In the genomic region with DNA sequence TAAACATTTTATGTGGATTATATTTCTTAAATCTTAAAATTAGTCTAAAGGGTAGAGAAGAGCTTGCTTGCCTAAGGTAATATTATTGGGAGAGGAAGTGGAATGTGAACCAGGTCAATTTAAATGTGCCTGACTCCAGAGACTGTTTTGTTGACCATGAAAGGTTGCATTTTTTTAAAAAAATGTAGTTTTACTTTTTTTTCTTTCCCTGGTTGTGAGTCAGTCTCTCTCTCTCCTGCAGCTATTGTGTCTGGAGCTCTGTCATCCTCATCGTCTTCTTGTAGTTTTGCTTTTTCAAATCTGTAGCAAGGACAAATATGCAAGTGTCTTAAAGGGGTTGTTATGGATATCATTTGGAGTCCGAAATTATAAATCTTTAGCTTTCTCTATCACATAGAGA, we compare ENCODE assay signal across 20 cellular contexts.
DNase-seq lines count a peak whose midpoint lies in the region; ATAC-seq and TF ChIP-seq lines count a peak whose summit lies in the region.
"Had no signal": no experiment of that assay in that cellular context is flagged by ENCODE, and none has a peak within 500 bp of the region (broad histone marks: within the 10 kb centered on the region; RNA-seq: fewer than 3 reads in every experiment).

No MANE protein-coding gene starts in this region.

- H3K4me1 Mint-ChIP-seq in T-helper 2 cell treated with Interferon-gamma antibody and Interleukin-4, amounts not matched to agents 5 μg/mL and 100 μg/mL, for 36 hours (ENCODE audit: low read depth), result no peaks in the 10 kb centered on the region
- H3K4me1 Mint-ChIP-seq: activated naive CD8-positive, alpha-beta T cell treated with anti-CD3 and anti-CD28 coated beads, Interleukin-2, amount 50 U/mL, for 24 hours; CD14-positive monocyte; naive thymus-derived CD4-positive, alpha-beta T cell; stimulated activated memory B cell treated with anti-CD40 and anti-IgM and Interleukin-4, amounts not matched to agents 10 μg/mL and 1 μg/mL and 100 μg/mL, for 72 hours had no signal

- no peak overlapping the region for H3K23ac ChIP-seq in mesenchymal stem cell (ENCODE audit: low read length in 2 of 2)

- intact Hi-C loops in uterus (cut with DNase I; ENCODE audit: low total_unique reads), result no loop called here

- no peak overlapping the region for H2BK15ac ChIP-seq in mesenchymal stem cell (ENCODE audit: low read depth, poor library complexity, severe bottlenecking)

- H3K27me3 Mint-ChIP-seq in T-helper 2 cell treated with Interferon-gamma antibody and Interleukin-4, amounts not matched to agents 5 μg/mL and 100 μg/mL, for 36 hours (ENCODE audit: low read depth), result no peaks in the 10 kb centered on the region
- H3K27me3 Mint-ChIP-seq: activated naive CD8-positive, alpha-beta T cell treated with anti-CD3 and anti-CD28 coated beads, Interleukin-2, amount 50 U/mL, for 24 hours; naive thymus-derived CD4-positive, alpha-beta T cell; stimulated activated memory B cell treated with anti-CD40 and anti-IgM and Interleukin-4, amounts not matched to agents 10 μg/mL and 1 μg/mL and 100 μg/mL, for 72 hours had no signal

- no peaks in the 10 kb centered on the region for H3K27me3 ChIP-seq in mesenchymal stem cell (ENCODE audit: control insufficient read depth in 1 of 2, insufficient read depth in 1 of 2, low read length in 2 of 2)
- H3K27me3 ChIP-seq in uterus, result no peaks in the 10 kb centered on the region
- H3K27me3 ChIP-seq: tibial nerve had no signal

- no peak overlapping the region for H2BK120ac ChIP-seq in mesenchymal stem cell (ENCODE audit: low read depth, low read length)

- H2AFZ ChIP-seq in mesenchymal stem cell (ENCODE audit: low read depth, low read length), result no peak overlapping the region

- H3K36me3 Mint-ChIP-seq in T-helper 2 cell treated with Interferon-gamma antibody and Interleukin-4, amounts not matched to agents 5 μg/mL and 100 μg/mL, for 36 hours (ENCODE audit: low read depth), result no peaks in the 10 kb centered on the region
- H3K36me3 Mint-ChIP-seq: CD14-positive monocyte; naive thymus-derived CD4-positive, alpha-beta T cell; stimulated activated memory B cell treated with anti-CD40 and anti-IgM and Interleukin-4, amounts not matched to agents 10 μg/mL and 1 μg/mL and 100 μg/mL, for 72 hours; WTC11 had no signal

- H3K4me3 Mint-ChIP-seq in T-helper 2 cell treated with Interferon-gamma antibody and Interleukin-4, amounts not matched to agents 5 μg/mL and 100 μg/mL, for 36 hours, result no peak overlapping the region
- H3K4me3 Mint-ChIP-seq: activated CD8-positive, alpha-beta T cell treated with anti-CD3 and anti-CD28 coated beads, Interleukin-2, amount 10 ng/mL, durations not matched to agents 7 days and 5 days; activated naive CD8-positive, alpha-beta T cell treated with anti-CD3 and anti-CD28 coated beads, Interleukin-2, amount 50 U/mL, for 24 hours; CD14-positive monocyte; naive thymus-derived CD4-positive, alpha-beta T cell; stimulated activated memory B cell treated with anti-CD40 and anti-IgM and Interleukin-4, amounts not matched to agents 10 μg/mL and 1 μg/mL and 100 μg/mL, for 72 hours; WTC11 had no signal

- no peak overlapping the region for H3K4ac ChIP-seq in mesenchymal stem cell (ENCODE audit: low read depth in 1 of 2, low read length in 2 of 2)

- TF ChIP-seq CTCF in cardiac fibroblast (IDR thresholded peaks at IDR 0.05; ENCODE audit: low read depth, low read length) (no peak), uterus (IDR thresholded peaks at IDR 0.05) (no peak)

- TF ChIP-seq POLR2A in uterus (IDR thresholded peaks at IDR 0.05), result no peak

- H3K18ac ChIP-seq in mesenchymal stem cell (ENCODE audit: low read depth in 1 of 2, low read length in 2 of 2), result no peak overlapping the region

- no peak overlapping the region for H2AK5ac ChIP-seq in mesenchymal stem cell (ENCODE audit: low read length, severe bottlenecking)

- H3K4me1 ChIP-seq in mesenchymal stem cell (ENCODE audit: control insufficient read depth, insufficient read depth, low read depth, low read length) (no peaks in the 10 kb centered on the region), uterus (peaks cover 0 to 5% of the 10 kb centered on the region in 2 donors)
- H3K4me1 ChIP-seq: psoas muscle had no signal

- H3K27ac Mint-ChIP-seq in T-helper 2 cell treated with Interferon-gamma antibody and Interleukin-4, amounts not matched to agents 5 μg/mL and 100 μg/mL, for 36 hours, result no peak overlapping the region
- H3K27ac Mint-ChIP-seq: activated CD8-positive, alpha-beta T cell treated with anti-CD3 and anti-CD28 coated beads, Interleukin-2, amount 10 ng/mL, durations not matched to agents 7 days and 5 days; activated naive CD8-positive, alpha-beta T cell treated with anti-CD3 and anti-CD28 coated beads, Interleukin-2, amount 50 U/mL, for 24 hours; CD14-positive monocyte; naive thymus-derived CD4-positive, alpha-beta T cell; stimulated activated memory B cell treated with anti-CD40 and anti-IgM and Interleukin-4, amounts not matched to agents 10 μg/mL and 1 μg/mL and 100 μg/mL, for 72 hours; WTC11 had no signal

- ATAC-seq in GM21528 (IDR thresholded peaks at IDR 0.05; ENCODE audit: low FRiP score, unreplicated experiment), result no peak
- ATAC-seq: activated CD8-positive, alpha-beta T cell treated with anti-CD3 and anti-CD28 coated beads, Interleukin-2, amount 10 ng/mL, durations not matched to agents 7 days and 5 days; activated naive CD8-positive, alpha-beta T cell treated with anti-CD3 and anti-CD28 coated beads, Interleukin-2, amount 50 U/mL, for 24 hours; naive thymus-derived CD4-positive, alpha-beta T cell; stimulated activated memory B cell treated with anti-CD40 and anti-IgM and Interleukin-4, amounts not matched to agents 10 μg/mL and 1 μg/mL and 100 μg/mL, for 72 hours; WTC11 had no signal

- H2BK12ac ChIP-seq in mesenchymal stem cell (ENCODE audit: low read length in 2 of 2), result no peak overlapping the region

- H3K4me3 ChIP-seq in cardiac fibroblast (replicated peaks in 1 of 2; ENCODE audit: low read depth in 2 of 2, low read length in 2 of 2), result no peak overlapping the region
- H3K4me3 ChIP-seq in mesenchymal stem cell (ENCODE audit: insufficient read depth in 1 of 2, low read depth in 1 of 2, low read length in 2 of 2), result no peak overlapping the region
- H3K4me3 ChIP-seq in uterus, result no peak overlapping the region
- H3K4me3 ChIP-seq: lung, psoas muscle, tibial nerve had no signal

- no peak overlapping the region for H2BK5ac ChIP-seq in mesenchymal stem cell (ENCODE audit: low read depth, low read length, poor library complexity, severe bottlenecking)

- no peaks in the 10 kb centered on the region for H3K79me1 ChIP-seq in mesenchymal stem cell (replicated peaks; ENCODE audit: low read length, poor library complexity, severe bottlenecking)

- H3K9ac ChIP-seq in mesenchymal stem cell (ENCODE audit: low read length), result peak overlapping the region; percentile 63
- H3K9ac ChIP-seq: KMS-11 had no signal

- no peak overlapping the region for H3K27ac ChIP-seq in mesenchymal stem cell (ENCODE audit: low read length, poor library complexity, severe bottlenecking)
- peak overlapping the region; percentile 41 to 51 for H3K27ac ChIP-seq in uterus
- H3K27ac ChIP-seq: KMS-11, psoas muscle, tibial nerve had no signal

- H3K9me3 ChIP-seq in mesenchymal stem cell (ENCODE audit: control insufficient read depth, low read length), result no peaks in the 10 kb centered on the region
- H3K9me3 ChIP-seq in uterus, result no peaks in the 10 kb centered on the region
- H3K9me3 ChIP-seq: psoas muscle, tibial nerve had no signal

- H3K14ac ChIP-seq in mesenchymal stem cell (ENCODE audit: low read length in 2 of 2), result no peak overlapping the region

- peak; percentile 63 for DNase-seq in LHCN-M2 (ENCODE audit: low read depth)
- DNase-seq in cardiac fibroblast (ENCODE audit: low read depth in 2 of 2), result peak; percentile 58 to 84
- DNase-seq in mesenchymal stem cell, result peak; percentile 42
- no peak for DNase-seq in uterus
- DNase-seq in T-helper 2 cell treated with Interferon-gamma antibody and Interleukin-4, amounts not matched to agents 5 μg/mL and 100 μg/mL, for 36 hours (ENCODE audit: low spot score), result no peak
- DNase-seq in activated CD8-positive, alpha-beta memory T cell treated with anti-CD3 and anti-CD28 coated beads, Interleukin-2, amount 50 U/mL, for 4 hours, result no peak
- DNase-seq: activated CD8-positive, alpha-beta T cell treated with anti-CD3 and anti-CD28 coated beads, Interleukin-2, amount 10 ng/mL, durations not matched to agents 7 days and 5 days; activated naive CD8-positive, alpha-beta T cell treated with anti-CD3 and anti-CD28 coated beads, Interleukin-2, amount 50 U/mL, for 24 hours; DMS153; naive thymus-derived CD4-positive, alpha-beta T cell; NCI-H1417; psoas muscle; RPMI8226 had no signal

- H3K36me3 ChIP-seq in mesenchymal stem cell (ENCODE audit: control insufficient read depth in 1 of 2, insufficient read depth in 2 of 2, low read depth in 1 of 2, low read length in 2 of 2) (no peaks in the 10 kb centered on the region), uterus (no peaks in the 10 kb centered on the region)
- H3K36me3 ChIP-seq: tibial nerve had no signal

- no peak overlapping the region for H4K8ac ChIP-seq in mesenchymal stem cell (ENCODE audit: low read length)

- WGBS in mesenchymal stem cell, result 50% methylated on average over 1 of the region's 2 CpGs

- H3K9me3 Mint-ChIP-seq in T-helper 2 cell treated with Interferon-gamma antibody and Interleukin-4, amounts not matched to agents 5 μg/mL and 100 μg/mL, for 36 hours, result no peaks in the 10 kb centered on the region
- H3K9me3 Mint-ChIP-seq: WTC11 had no signal

- H3K4me2 ChIP-seq in mesenchymal stem cell (ENCODE audit: low read length, poor library complexity, severe bottlenecking), result peak overlapping the region; percentile 16
- H3K4me2 ChIP-seq: KMS-11 had no signal

- H4K91ac ChIP-seq in mesenchymal stem cell (ENCODE audit: low read length), result no peak overlapping the region

Comparison
In these comparisons a context has a peak if more than half of its experiments do, and no peak if none do; other contexts are left out.
1. DNase-seq: peak in LHCN-M2 (single experiment), cardiac fibroblast (2 of 2) and mesenchymal stem cell (single experiment); none in uterus (0 of 2), T-helper 2 cell treated with Interferon-gamma antibody and Interleukin-4, amounts not matched to agents 5 μg/mL and 100 μg/mL, for 36 hours (single experiment) and activated CD8-positive, alpha-beta memory T cell treated with anti-CD3 and anti-CD28 coated beads, Interleukin-2, amount 50 U/mL, for 4 hours (single experiment).